In the genomic region with DNA sequence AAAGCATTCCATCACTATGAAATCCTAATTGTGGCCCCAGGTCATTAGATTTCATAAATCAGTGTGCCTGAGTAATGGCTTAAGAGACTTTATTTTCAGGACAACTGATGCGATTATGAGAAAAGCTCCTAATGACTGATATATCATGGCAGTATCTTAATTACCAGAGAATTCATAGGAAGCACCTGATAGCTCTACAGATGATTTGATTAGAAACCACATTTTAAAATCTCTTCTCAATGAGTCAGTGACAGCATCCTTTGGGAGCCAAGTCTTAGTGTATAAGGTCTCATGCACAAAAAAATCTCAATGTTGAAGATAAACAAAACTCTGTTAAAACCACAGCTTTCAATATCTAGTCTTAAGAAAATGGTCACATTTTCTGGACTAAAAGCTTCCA, we compare ENCODE assay signal across 16 cellular contexts.
"Had no signal": no experiment of that assay in that cellular context is flagged by ENCODE, and none has a peak within 500 bp of the region (broad histone marks: within the 10 kb centered on the region; RNA-seq: fewer than 3 reads in every experiment).

No MANE protein-coding gene starts in this region.

- FAIRE-seq: bronchial epithelial cell, endometrium had no signal

- H3K27me3 Mint-ChIP-seq: T-helper 17 cell had no signal

- H3K79me2 ChIP-seq: hepatocyte had no signal

- H3K4me1 ChIP-seq: esophagus muscularis mucosa, gastroesophageal sphincter, testis had no signal

- H3K36me3 ChIP-seq: esophagus muscularis mucosa, gastroesophageal sphincter had no signal

- H3K4me2 ChIP-seq: hepatocyte had no signal

- H3K4me3 Mint-ChIP-seq: stimulated activated naive CD8-positive, alpha-beta T cell treated with anti-CD3 and anti-CD28 coated beads, Interleukin-15, amount 100 ng/mL, for 72 hours; T-helper 17 cell had no signal

- H2AFZ ChIP-seq: hepatocyte had no signal

- DNase-seq: activated T-cell treated with anti-CD3 and anti-CD28 coated beads, Interleukin-2, amount 50 U/mL, for 1 hour; kidney glomerular epithelial cell; midbrain; naive B cell; retina; stimulated activated CD4-positive, alpha-beta T cell treated with anti-CD3 and anti-CD28 coated beads, Interleukin-4, amount 100 ng/mL, for 4 hours; stimulated activated naive CD8-positive, alpha-beta T cell treated with anti-CD3 and anti-CD28 coated beads, Interleukin-15, amount 100 ng/mL, for 72 hours; T-helper 17 cell; testis had no signal

- H3K9me3 ChIP-seq: esophagus muscularis mucosa, gastroesophageal sphincter, testis had no signal

- H3K4me3 ChIP-seq: esophagus muscularis mucosa, gastroesophageal sphincter, hepatocyte, skin epidermis, testis had no signal

- ATAC-seq: activated naive CD4-positive, alpha-beta T cell treated with anti-CD3 and anti-CD28 coated beads, Interleukin-2, amount 50 U/mL, for 72 hours; gastroesophageal sphincter; stimulated activated naive CD8-positive, alpha-beta T cell treated with anti-CD3 and anti-CD28 coated beads, Interleukin-15, amount 100 ng/mL, for 72 hours; T-helper 17 cell had no signal

- H3K27me3 ChIP-seq: esophagus muscularis mucosa, gastroesophageal sphincter, hepatocyte, testis had no signal

- H3K27ac ChIP-seq: esophagus muscularis mucosa, gastroesophageal sphincter, hepatocyte, testis had no signal

- H3K4me1 Mint-ChIP-seq: naive B cell; stimulated activated naive CD8-positive, alpha-beta T cell treated with anti-CD3 and anti-CD28 coated beads, Interleukin-15, amount 100 ng/mL, for 72 hours; T-helper 17 cell had no signal

- H3K27ac Mint-ChIP-seq: activated naive CD4-positive, alpha-beta T cell treated with anti-CD3 and anti-CD28 coated beads, Interleukin-2, amount 50 U/mL, for 72 hours; stimulated activated naive CD8-positive, alpha-beta T cell treated with anti-CD3 and anti-CD28 coated beads, Interleukin-15, amount 100 ng/mL, for 72 hours; T-helper 17 cell had no signal
